29 cellular contexts compared by ENCODE assay signal in genomic region chr6:3618300-3619041, GRCh38.
A peak's percentile ranks its signal among the peaks of the same experiment; 100 is the strongest.
DNase-seq lines count a peak whose midpoint lies in the region; ATAC-seq and TF ChIP-seq lines count a peak whose summit lies in the region.
"Had no signal": no experiment of that assay in that cellular context is flagged by ENCODE, and none has a peak within 500 bp of the region (broad histone marks: within the 10 kb centered on the region; RNA-seq: fewer than 3 reads in every experiment).

No MANE protein-coding gene starts in this region.

- CTCF ChIA-PET in HEK293 (lab: Yijun Ruan, JAX): no interaction called here

- H3K4me3 ChIP-seq in HEK293 (ENCODE audit: low read depth, low read length): no peak overlapping the region
- no peak overlapping the region for H3K4me3 ChIP-seq in esophagus muscularis mucosa
- H3K4me3 ChIP-seq: A549, GM12878, SJCRH30 had no signal

- intact Hi-C loops in esophagus muscularis mucosa (cut with DNase I): loop anchor here (10.0 kb wide), 1 partner anchor 334 kb away; no protein-coding TSS in a partner anchor

- no peak for TF ChIP-seq EP300 in esophagus muscularis mucosa (IDR thresholded peaks at IDR 0.05)

- no peak for TF ChIP-seq POLR2A in esophagus muscularis mucosa (IDR thresholded peaks at IDR 0.05; ENCODE audit: low read depth)

- H3K9me3 Mint-ChIP-seq in type B pancreatic cell: no peaks in the 10 kb centered on the region

- DNase-seq in NCI-H82 treated with DMSO at 0.1 percent for 48 hours (lab: John Stamatoyannopoulos, UW; ENCODE audit: unreplicated experiment) (peak; percentile 84), esophagus muscularis mucosa (ENCODE audit: extremely low spot score) (peak; percentile 34), type B pancreatic cell (ENCODE audit: extremely low spot score, unreplicated experiment) (peak; percentile 48), kidney tubule cell (ENCODE audit: low spot score) (no peak), mesenteric fat pad (ENCODE audit: low spot score) (no peak)
- DNase-seq: C1 segment of cervical spinal cord; CD4-positive, alpha-beta memory T cell; COR-L47; DMS79; EL; GDM1; IMR-90; MM.1S; NCI-H1048; NCI-H1694; NCI-H2029 treated with DMSO at 0.1 percent for 48 hours; NCI-H2171; NCI-H226; NCI-H510A; PC-3; SJCRH30 had no signal

- H3K9me3 ChIP-seq in HEK293 (ENCODE audit: control insufficient read depth, insufficient read depth, low read depth, low read length) (no peaks in the 10 kb centered on the region), esophagus muscularis mucosa (no peaks in the 10 kb centered on the region)
- H3K9me3 ChIP-seq: A549, SJCRH30 had no signal

- H3K4me3 Mint-ChIP-seq in type B pancreatic cell: peak overlapping the region; percentile 28
- H3K4me3 Mint-ChIP-seq: CD4-positive, alpha-beta memory T cell had no signal

- H3K27ac Mint-ChIP-seq in type B pancreatic cell: no peak overlapping the region
- H3K27ac Mint-ChIP-seq: CD4-positive, alpha-beta memory T cell had no signal

- H3K4me1 ChIP-seq in HEK293 (ENCODE audit: control insufficient read depth, insufficient read depth, low read length) (peaks cover 24% of the 10 kb centered on the region), esophagus muscularis mucosa (no peaks in the 10 kb centered on the region)
- H3K4me1 ChIP-seq: A549, SJCRH30 had no signal

- TF ChIP-seq CTCF in HEK293 (tag by site-specific recombination; IDR thresholded peaks at IDR 0.05) (no peak), esophagus muscularis mucosa (IDR thresholded peaks at IDR 0.05) (no peak), type B pancreatic cell (conservative IDR thresholded peaks at IDR 0.05) (no peak)

- H3K4me1 Mint-ChIP-seq in type B pancreatic cell (ENCODE audit: unreplicated experiment): peaks cover 5% of the 10 kb centered on the region

- POLR2A ChIA-PET in HEK293 (lab: Yijun Ruan, JAX): no interaction called here

- no peaks in the 10 kb centered on the region for H3K27me3 ChIP-seq in esophagus muscularis mucosa
- H3K27me3 ChIP-seq: SJCRH30 had no signal

- H3K36me3 ChIP-seq in HEK293 (ENCODE audit: control insufficient read depth in 2 of 2, insufficient read depth in 1 of 2, low read length in 2 of 2): no peaks in the 10 kb centered on the region
- no peaks in the 10 kb centered on the region for H3K36me3 ChIP-seq in esophagus muscularis mucosa
- H3K36me3 ChIP-seq: SJCRH30 had no signal

- WGBS in esophagus muscularis mucosa: 93% methylated on average over 5 of the region's 5 CpGs

- no peaks in the 10 kb centered on the region for H3K27me3 Mint-ChIP-seq in type B pancreatic cell

- no peak for ATAC-seq in HG03045 (IDR thresholded peaks at IDR 0.05; ENCODE audit: unreplicated experiment)
- ATAC-seq: A549, GM12878, HCT116, PC-3, Right ventricle myocardium inferior, SK-N-SH treated with all-trans-retinoic acid at 6 μM for 48 hours had no signal

- H3K36me3 Mint-ChIP-seq in type B pancreatic cell: no peaks in the 10 kb centered on the region
- H3K36me3 Mint-ChIP-seq: CD4-positive, alpha-beta memory T cell had no signal

- H3K27ac ChIP-seq in HEK293 (ENCODE audit: extremely low read depth, low read depth, low read length) (no peak overlapping the region), esophagus muscularis mucosa (replicated peaks in 1 of 4) (no peak overlapping the region)
- H3K27ac ChIP-seq: KMS-11, SJCRH30 had no signal

TF ChIP-seq in HEK293, 187 proteins besides CTCF, POLR2A, EP300 and RAD21:
- no peak for TF ChIP-seq ZNF362 (tag by site-specific recombination; IDR thresholded peaks at IDR 0.05)
- peak; percentile 41; the same call in 1 of the 2 replicates for TF ChIP-seq ZNF121 (tag by site-specific recombination; IDR thresholded peaks at IDR 0.05)

Comparison
In these comparisons a context has a peak if more than half of its experiments do, and no peak if none do; other contexts are left out.
1. DNase-seq: peak in NCI-H82 treated with DMSO at 0.1 percent for 48 hours (single experiment), esophagus muscularis mucosa (single experiment) and type B pancreatic cell (single experiment); none in kidney tubule cell (single experiment) and mesenteric fat pad (single experiment).